10 cellular contexts compared by ENCODE assay signal in genomic region chr6:30770164-30770563, GRCh38. TPM values are rescaled to one million over a fixed set of nuclear protein-coding genes. Genes with fewer than 3 reads are reported as not detected.
A peak's percentile ranks its signal among the peaks of the same experiment; 100 is the strongest.
DNase-seq lines count a peak whose midpoint lies in the region; ATAC-seq lines count a peak whose summit lies in the region.
"Had no signal": no experiment of that assay in that cellular context is flagged by ENCODE, and none has a peak within 500 bp of the region (broad histone marks: within the 10 kb centered on the region; RNA-seq: fewer than 3 reads in every experiment).

No MANE protein-coding gene starts in this region.

- ATAC-seq in activated naive CD4-positive, alpha-beta T cell treated with anti-CD3 and anti-CD28 coated beads, Interleukin-2, amount 50 U/mL, for 72 hours = peak; percentile 30 to 52
- ATAC-seq in HG02870 (IDR thresholded peaks at IDR 0.05; ENCODE audit: unreplicated experiment) = no peak

- no peaks in the 10 kb centered on the region for H3K9me3 Mint-ChIP-seq in activated naive CD4-positive, alpha-beta T cell treated with anti-CD3 and anti-CD28 coated beads, Interleukin-2, amount 50 U/mL, for 24 hours
- H3K9me3 Mint-ChIP-seq in activated naive CD4-positive, alpha-beta T cell treated with anti-CD3 and anti-CD28 coated beads, Interleukin-2, amount 50 U/mL, for 72 hours = peaks cover 0 to 11% of the 10 kb centered on the region in 2 donors
- no peaks in the 10 kb centered on the region for H3K9me3 Mint-ChIP-seq in immature natural killer cell
- H3K9me3 Mint-ChIP-seq: activated B cell treated with CpG ODN at 0.5 μM for 24 hours had no signal

- peak overlapping the region; percentile 54 for H3K27ac ChIP-seq in thymus (ENCODE audit: low read depth)
- H3K27ac ChIP-seq: C4-2B had no signal

- peak overlapping the region; percentile 96 for H3K27ac Mint-ChIP-seq in activated naive CD4-positive, alpha-beta T cell treated with anti-CD3 and anti-CD28 coated beads, Interleukin-2, amount 50 U/mL, for 24 hours
- H3K27ac Mint-ChIP-seq in activated naive CD4-positive, alpha-beta T cell treated with anti-CD3 and anti-CD28 coated beads, Interleukin-2, amount 50 U/mL, for 72 hours = peak overlapping the region; percentile 81 to 98
- H3K27ac Mint-ChIP-seq in immature natural killer cell = peak overlapping the region in 3 of 6 donors; percentile 1 to 63 (median 47)
- H3K27ac Mint-ChIP-seq: activated B cell treated with CpG ODN at 0.5 μM for 24 hours had no signal

- no peaks in the 10 kb centered on the region for H3K9me3 ChIP-seq in thymus (ENCODE audit: control insufficient read depth)

- peaks cover 2% of the 10 kb centered on the region for H3K36me3 Mint-ChIP-seq in activated naive CD4-positive, alpha-beta T cell treated with anti-CD3 and anti-CD28 coated beads, Interleukin-2, amount 50 U/mL, for 24 hours
- peaks cover 0 to 19% of the 10 kb centered on the region in 2 donors for H3K36me3 Mint-ChIP-seq in activated naive CD4-positive, alpha-beta T cell treated with anti-CD3 and anti-CD28 coated beads, Interleukin-2, amount 50 U/mL, for 72 hours
- peaks cover 0 to 4% (median 0%) of the 10 kb centered on the region in 3 donors for H3K36me3 Mint-ChIP-seq in immature natural killer cell

- no peak for DNase-seq in activated naive CD4-positive, alpha-beta T cell treated with anti-CD3 and anti-CD28 coated beads, Interleukin-2, amount 50 U/mL, for 16 hours
- no peak for DNase-seq in activated naive CD4-positive, alpha-beta T cell treated with anti-CD3 and anti-CD28 coated beads, Interleukin-2, amount 50 U/mL, for 72 hours (ENCODE audit: low spot score in 2 of 2)
- DNase-seq in immature natural killer cell (no peak), GM03348 (ENCODE audit: low spot score) (no peak), COR-L47 (lab: John Stamatoyannopoulos, UW) (no peak)
- DNase-seq: activated B cell treated with CpG ODN at 0.5 μM for 24 hours had no signal

- H3K4me1 ChIP-seq in thymus (ENCODE audit: control insufficient read depth, insufficient read depth, low read length) = peaks cover 28% of the 10 kb centered on the region

- peak overlapping the region; percentile 71 for H3K4me3 Mint-ChIP-seq in activated naive CD4-positive, alpha-beta T cell treated with anti-CD3 and anti-CD28 coated beads, Interleukin-2, amount 50 U/mL, for 24 hours
- H3K4me3 Mint-ChIP-seq in immature natural killer cell = peak overlapping the region in 3 of 5 donors; percentile 17 to 76 (median 64)
- H3K4me3 Mint-ChIP-seq: activated B cell treated with CpG ODN at 0.5 μM for 24 hours had no signal

- 92% methylated on average over 2 of the region's 2 CpGs for WGBS in thymus

- H3K36me3 ChIP-seq in thymus (ENCODE audit: control insufficient read depth, insufficient read depth) = no peaks in the 10 kb centered on the region

- no peaks in the 10 kb centered on the region for H3K27me3 Mint-ChIP-seq in activated naive CD4-positive, alpha-beta T cell treated with anti-CD3 and anti-CD28 coated beads, Interleukin-2, amount 50 U/mL, for 24 hours
- peaks cover 2 to 9% (median 7%) of the 10 kb centered on the region in 3 donors for H3K27me3 Mint-ChIP-seq in immature natural killer cell (ENCODE audit: low read depth in 3 of 3)

- no peak overlapping the region for H3K4me3 ChIP-seq in thymus (ENCODE audit: low read length)

- H3K27me3 ChIP-seq in thymus (ENCODE audit: control insufficient read depth, insufficient read depth) = no peaks in the 10 kb centered on the region

- H3K4me1 Mint-ChIP-seq in activated naive CD4-positive, alpha-beta T cell treated with anti-CD3 and anti-CD28 coated beads, Interleukin-2, amount 50 U/mL, for 24 hours = peaks cover 73% of the 10 kb centered on the region
- peaks cover 22 to 26% of the 10 kb centered on the region in 2 donors for H3K4me1 Mint-ChIP-seq in immature natural killer cell

RNA-seq across cellular contexts. Expression of gene IER3, which starts 25.8 kb away (rescaled TPM):
- total RNA-seq in activated naive CD4-positive, alpha-beta T cell treated with anti-CD3 and anti-CD28 coated beads, Interleukin-2, amount 50 U/mL, for 72 hours = 100 to 1,000 TPM in 1 of 2 donors, 10 to 100 TPM in 1; 70.0 to 279 TPM
- polyA plus RNA-seq in immature natural killer cell = 1 to 10 TPM; 1.0 to 2.7 (median 1.6) TPM
- 39.7 TPM for polyA plus RNA-seq in thymus

RNA-seq across cellular contexts. Expression of gene FLOT1, which starts 27.7 kb away (rescaled TPM):
- 100 to 1,000 TPM; 194 to 219 TPM for total RNA-seq in activated naive CD4-positive, alpha-beta T cell treated with anti-CD3 and anti-CD28 coated beads, Interleukin-2, amount 50 U/mL, for 72 hours
- polyA plus RNA-seq in immature natural killer cell (100 to 1,000 TPM; 148 to 214 (median 174) TPM), thymus (157 TPM)

RNA-seq across cellular contexts. Expression of gene TUBB, which starts 50.0 kb away (rescaled TPM):
- total RNA-seq in activated naive CD4-positive, alpha-beta T cell treated with anti-CD3 and anti-CD28 coated beads, Interleukin-2, amount 50 U/mL, for 72 hours = 1,000 to 10,000 TPM; 1,507 to 1,783 TPM
- polyA plus RNA-seq in immature natural killer cell = 100 to 1,000 TPM in 1 of 3 donors, 10 to 100 TPM in 2; 80.8 to 215 (median 84.0) TPM
- 137 TPM for polyA plus RNA-seq in thymus

RNA-seq across cellular contexts. Expression of gene MDC1, which starts 53.1 kb away (rescaled TPM):
- total RNA-seq in activated naive CD4-positive, alpha-beta T cell treated with anti-CD3 and anti-CD28 coated beads, Interleukin-2, amount 50 U/mL, for 72 hours = 100 to 1,000 TPM in 1 of 2 donors, 10 to 100 TPM in 1; 84.2 to 127 TPM
- polyA plus RNA-seq in immature natural killer cell (10 to 100 TPM in 1 of 3 donors, 1 to 10 TPM in 1, not detected in 1; 3.0 to 16.5 TPM), thymus (21.6 TPM)

Comparison
In these comparisons a context has a peak if more than half of its experiments do, and no peak if none do; other contexts are left out.
1. RNA of gene IER3, which starts 25.8 kb away (polyA plus RNA-seq): 39.7 TPM in thymus (single experiment); 1.0 to 2.7 TPM in immature natural killer cell; every median in the first group is over 10 times any median in the second.